ENCODE assay signal across 1 cellular context in genomic region chr11:11501546-11502274, GRCh38.
TF ChIP-seq lines count a peak whose summit lies in the region.

No MANE protein-coding gene starts in this region.

TF ChIP-seq in A549, 52 proteins besides CTCF, POLR2A, EP300 and RAD21 (continued from another document):
- TF ChIP-seq HMGXB4 (CRISPR knock-in tag; IDR thresholded peaks at IDR 0.05; ENCODE audit: borderline replicate concordance) (no peak), CHD4 (IDR thresholded peaks at IDR 0.05; ENCODE audit: borderline replicate concordance) (no peak), CBX2 (IDR thresholded peaks at IDR 0.05; ENCODE audit: borderline replicate concordance, low read depth) (no peak), NFE2L2 (conservative IDR thresholded peaks at IDR 0.05; ENCODE audit: low read length) (no peak), CHD2 (IDR thresholded peaks at IDR 0.05; ENCODE audit: low read length, partially characterized antibody) (no peak), MAX (IDR thresholded peaks at IDR 0.05) (no peak)
